ENCODE assay signal across 19 cellular contexts in the genomic region with DNA sequence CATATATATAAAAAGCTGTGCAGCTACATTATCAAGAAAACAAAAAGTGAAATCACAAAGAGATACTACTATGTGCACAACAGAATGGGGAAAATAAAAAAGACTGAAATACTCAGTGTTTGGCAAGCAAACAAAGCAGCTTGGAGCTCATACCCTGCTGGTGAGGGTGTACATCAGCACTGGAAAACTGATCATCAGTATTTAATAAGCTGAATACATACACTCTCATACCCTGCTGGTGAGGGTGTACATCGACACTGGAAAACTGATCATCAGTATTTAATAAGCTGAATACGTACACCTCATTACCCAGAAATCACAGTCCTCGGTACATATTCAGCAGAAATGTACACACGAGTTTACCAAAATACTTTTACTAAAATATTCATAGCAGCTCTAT.
DNase-seq lines count a peak whose midpoint lies in the region; ATAC-seq, FAIRE-seq and TF ChIP-seq lines count a peak whose summit lies in the region.
"Had no signal": no experiment of that assay in that cellular context is flagged by ENCODE, and none has a peak within 500 bp of the region (broad histone marks: within the 10 kb centered on the region; RNA-seq: fewer than 3 reads in every experiment).

No MANE protein-coding gene starts in this region.

- no peak overlapping the region for H2BK15ac ChIP-seq in mesendoderm (replicated peaks; ENCODE audit: low read depth)

- no TSS peak for BruUV-seq in HCT116 (replicated peaks; lab: Mats Ljungman, UMichigan)

- H4K8ac ChIP-seq in mesendoderm (ENCODE audit: low read depth, low read length), result no peak overlapping the region

- H2BK5ac ChIP-seq in mesendoderm (ENCODE audit: low read length), result no peak overlapping the region

- peaks cover 0 to 6% of the 10 kb centered on the region in 2 experiments; a peak in 2 of 4 replicates for H3K4me1 ChIP-seq in HCT116 (ENCODE audit: control insufficient read depth in 1 of 2, insufficient read depth in 2 of 2, low read length in 2 of 2)
- H3K4me1 ChIP-seq in keratinocyte (ENCODE audit: control insufficient read depth, extremely low read depth, insufficient read depth, low read length), result peaks cover 7% of the 10 kb centered on the region
- no peaks in the 10 kb centered on the region for H3K4me1 ChIP-seq in mesendoderm (ENCODE audit: control insufficient read depth, low read depth, low read length)
- H3K4me1 ChIP-seq: SJCRH30 had no signal

- dilution Hi-C loops in keratinocyte (cut with MboI; ENCODE audit: extremely low pct_ligation_motif_present, low sequenced_read_pairs), result no loop called here

- H3K27ac Mint-ChIP-seq in activated T-cell treated with anti-CD3 and anti-CD28 coated beads, Interleukin-2, amount 50 U/mL, for 24 hours, result no peak overlapping the region

- H3K79me2 ChIP-seq in HCT116 (ENCODE audit: insufficient read depth, low read length) (no peaks in the 10 kb centered on the region), keratinocyte (ENCODE audit: control insufficient read depth, insufficient read depth, low read length) (no peaks in the 10 kb centered on the region), mesendoderm (ENCODE audit: control insufficient read depth, insufficient read depth, low read length) (no peaks in the 10 kb centered on the region)

- no peak overlapping the region for H3K18ac ChIP-seq in mesendoderm (ENCODE audit: low read length)

- no peak overlapping the region for H3K23ac ChIP-seq in mesendoderm (ENCODE audit: low read length)

- H3K9me3 Mint-ChIP-seq in activated T-cell treated with anti-CD3 and anti-CD28 coated beads, Interleukin-2, amount 50 U/mL, for 24 hours, result no peaks in the 10 kb centered on the region

- H3K36me3 Mint-ChIP-seq in activated T-cell treated with anti-CD3 and anti-CD28 coated beads, Interleukin-2, amount 50 U/mL, for 24 hours (ENCODE audit: low read depth), result no peaks in the 10 kb centered on the region
- H3K36me3 Mint-ChIP-seq: CD8-positive, alpha-beta memory T cell had no signal

- peak; percentile 55; the same call in 1 of the 2 replicates for ATAC-seq in HCT116

- FAIRE-seq in keratinocyte (lab: Jason Lieb, UNC), result peak; percentile 20
- FAIRE-seq: D721Med, GM12891, GM18507 had no signal

- no peaks in the 10 kb centered on the region for H3K27me3 Mint-ChIP-seq in activated T-cell treated with anti-CD3 and anti-CD28 coated beads, Interleukin-2, amount 50 U/mL, for 24 hours
- H3K27me3 Mint-ChIP-seq: CD8-positive, alpha-beta memory T cell had no signal

- CTCF ChIA-PET in HCT116 (lab: Charles Lee), result interaction anchor here (0.6 to 1.6 kb wide), 8 partner anchors 10 to 136 kb away, joined by 3 to 7 read pairs (median 4); no protein-coding TSS in a partner anchor

- no peak overlapping the region for H3K4me2 ChIP-seq in HCT116 (ENCODE audit: low read length)
- H3K4me2 ChIP-seq in keratinocyte (ENCODE audit: control insufficient read depth, extremely low read depth, insufficient read depth, low read depth, low read length), result no peak overlapping the region
- no peak overlapping the region for H3K4me2 ChIP-seq in mesendoderm (ENCODE audit: low read length)

- TF ChIP-seq RAD21 in HCT116 (IDR thresholded peaks at IDR 0.05; ENCODE audit: low read depth), result no peak

- no peak overlapping the region for H2AFZ ChIP-seq in HCT116 (ENCODE audit: low read depth, low read length, poor library complexity, severe bottlenecking)
- H2AFZ ChIP-seq in keratinocyte (ENCODE audit: control insufficient read depth, low read length), result no peak overlapping the region
- H2AFZ ChIP-seq: GM23248 had no signal

- H3K9ac ChIP-seq in HCT116 (ENCODE audit: low read length) (no peak overlapping the region), keratinocyte (ENCODE audit: control insufficient read depth, extremely low read depth, insufficient read depth, low read length) (no peak overlapping the region), mesendoderm (ENCODE audit: low read length) (no peak overlapping the region)
- H3K9ac ChIP-seq: BLaER1 treated with 17β-estradiol and CSF1 and Interleukin-3, amounts not matched to agents 10 nM and 100 nM; GM23248 had no signal

- H3K36me3 ChIP-seq in HCT116 (ENCODE audit: control insufficient read depth in 1 of 2, insufficient read depth in 2 of 2, low read length in 2 of 2) (no peaks in the 10 kb centered on the region), keratinocyte (ENCODE audit: control insufficient read depth in 2 of 2, extremely low read depth in 1 of 2, insufficient read depth in 2 of 2, low read length in 2 of 2) (no peaks in the 10 kb centered on the region), mesendoderm (ENCODE audit: control insufficient read depth, insufficient read depth, low read length) (no peaks in the 10 kb centered on the region)
- H3K36me3 ChIP-seq: BLaER1 treated with 17β-estradiol and CSF1 and Interleukin-3, amounts not matched to agents 10 nM and 100 nM; SJCRH30 had no signal

- peaks cover 64% of the 10 kb centered on the region for H3K4me1 Mint-ChIP-seq in activated T-cell treated with anti-CD3 and anti-CD28 coated beads, Interleukin-2, amount 50 U/mL, for 24 hours (ENCODE audit: low read depth)

- TF ChIP-seq POLR2A in HCT116 (IDR thresholded peaks at IDR 0.05; ENCODE audit: borderline replicate concordance, extremely low read depth, insufficient read depth, insufficient read length), result no peak

- H3K27me3 ChIP-seq in HCT116 (ENCODE audit: insufficient read depth, low read length) (no peaks in the 10 kb centered on the region), keratinocyte (ENCODE audit: control insufficient read depth, extremely low read depth, insufficient read depth, low read length) (no peaks in the 10 kb centered on the region), mesendoderm (ENCODE audit: insufficient read depth, low read length, poor library complexity) (no peaks in the 10 kb centered on the region)
- H3K27me3 ChIP-seq: BLaER1 treated with 17β-estradiol and CSF1 and Interleukin-3, amounts not matched to agents 10 nM and 100 nM; SJCRH30 had no signal

- RAD21 ChIA-PET in HCT116 (lab: Charles Lee; ENCODE audit: low non-redundant PET in 1 of 2, low total read pairs in 2 of 2, uncharacterized antibody in 2 of 2, unreplicated experiment in 2 of 2), result no interaction called here

- H4K20me1 ChIP-seq in HCT116 (ENCODE audit: insufficient read depth) (no peaks in the 10 kb centered on the region), keratinocyte (ENCODE audit: control insufficient read depth, extremely low read depth, insufficient read depth, low read length) (no peaks in the 10 kb centered on the region)
- H4K20me1 ChIP-seq: BLaER1 treated with 17β-estradiol and CSF1 and Interleukin-3, amounts not matched to agents 10 nM and 100 nM had no signal

- H3K4me3 ChIP-seq in HCT116 (replicated peaks in 1 of 2; ENCODE audit: low read depth in 1 of 2, low read length in 2 of 2) (no peak overlapping the region), keratinocyte (ENCODE audit: control insufficient read depth in 2 of 3, extremely low read depth in 1 of 3, insufficient read depth in 2 of 3, low read depth in 1 of 3, low read length in 3 of 3) (no peak overlapping the region), mesendoderm (ENCODE audit: low read length) (no peak overlapping the region)
- H3K4me3 ChIP-seq: BLaER1 treated with 17β-estradiol and CSF1 and Interleukin-3, amounts not matched to agents 10 nM and 100 nM; GM23248; SJCRH30 had no signal

- no peak overlapping the region for H2BK120ac ChIP-seq in mesendoderm (ENCODE audit: low read depth, low read length)

- no peaks in the 10 kb centered on the region for H3K9me1 ChIP-seq in keratinocyte (ENCODE audit: control insufficient read depth, extremely low read depth, insufficient read depth, low read length)

- no peaks in the 10 kb centered on the region; the same call in 1 of the 2 replicates for H3K9me2 ChIP-seq in HCT116 (ENCODE audit: insufficient read depth)

- DNase-seq in NCI-H146 (lab: John Stamatoyannopoulos, UW) (peak; percentile 7), NCI-H146 treated with DMSO at 0.1 percent for 48 hours (lab: John Stamatoyannopoulos, UW; ENCODE audit: unreplicated experiment) (no peak), HCT116 (ENCODE audit: low read depth, low spot score) (no peak), keratinocyte (ENCODE audit: low read depth, low spot score) (no peak), mesendoderm (no peak), DMS79 (lab: John Stamatoyannopoulos, UW) (no peak)
- no peak for DNase-seq in activated T-cell treated with anti-CD3 and anti-CD28 coated beads, Interleukin-2, amount 50 U/mL, for 24 hours
- DNase-seq: CD8-positive, alpha-beta memory T cell; GF-D8; GM23248; KBM-7; NCI-H187; NCI-H526 treated with DMSO at 0.1 percent for 48 hours; SJCRH30 had no signal

- TF ChIP-seq CTCF in HCT116 (IDR thresholded peaks at IDR 0.05 in 2 of 3, conservative IDR thresholded peaks at IDR 0.05 in 1 of 3; ENCODE audit: borderline replicate concordance in 1 of 3, insufficient read depth in 1 of 3, low read depth in 2 of 3, low read length in 2 of 3) (no peak), VCaP (conservative IDR thresholded peaks at IDR 0.05) (peak; percentile 19; the same call in 1 of the 2 replicates), keratinocyte (optimal IDR thresholded peaks at IDR 0.05 in 1 of 3, IDR thresholded peaks at IDR 0.05 in 1 of 3, conservative IDR thresholded peaks at IDR 0.05 in 1 of 3; ENCODE audit: extremely low read depth in 1 of 3, insufficient read depth in 2 of 3, low read length in 3 of 3) (no peak)

- intact Hi-C loops in HCT116 (cut with micrococcal nuclease), result no loop called here

- whole genome bisulfite sequencing in mesendoderm (ENCODE audit: extremely low coverage, insufficient coverage, low lambda C conversion rate), result no CpG with 5 or more reads among the region's 4 CpGs

- H3K27ac ChIP-seq in HCT116 (ENCODE audit: low read depth, low read length), result no peak overlapping the region
- H3K27ac ChIP-seq in VCaP, result no peak overlapping the region
- no peak overlapping the region for H3K27ac ChIP-seq in keratinocyte (ENCODE audit: control insufficient read depth, insufficient read depth, low read length)
- no peak overlapping the region for H3K27ac ChIP-seq in mesendoderm (ENCODE audit: low read depth, low read length)
- H3K27ac ChIP-seq: BLaER1 treated with 17β-estradiol and CSF1 and Interleukin-3, amounts not matched to agents 10 nM and 100 nM; GM23248; SJCRH30 had no signal

- no peak overlapping the region for H2AK5ac ChIP-seq in mesendoderm (ENCODE audit: low read length)

- POLR2A ChIA-PET in HCT116 (lab: Charles Lee), result no interaction called here

- no peak overlapping the region for H3K4ac ChIP-seq in mesendoderm (ENCODE audit: low read depth, low read length)

- H3K9me3 ChIP-seq in HCT116 (ENCODE audit: control insufficient read depth in 1 of 2, insufficient read depth in 1 of 2, low read depth in 1 of 2, low read length in 2 of 2) (no peaks in the 10 kb centered on the region), keratinocyte (ENCODE audit: control insufficient read depth, low read depth, low read length) (no peaks in the 10 kb centered on the region)

- no peaks in the 10 kb centered on the region for H3K79me1 ChIP-seq in mesendoderm (ENCODE audit: low read length)

- no peak overlapping the region for H3K56ac ChIP-seq in mesendoderm (ENCODE audit: low read length)

- H3K4me3 Mint-ChIP-seq in activated T-cell treated with anti-CD3 and anti-CD28 coated beads, Interleukin-2, amount 50 U/mL, for 24 hours, result no peak overlapping the region

- H4K5ac ChIP-seq in mesendoderm (ENCODE audit: low read length), result no peak overlapping the region

TF ChIP-seq in HCT116, 20 proteins besides CTCF, POLR2A, EP300 and RAD21 (continues in another document):
- TF ChIP-seq SRF (IDR thresholded peaks at IDR 0.05; ENCODE audit: low read depth) (no peak), EZH2phosphoT487 (IDR thresholded peaks at IDR 0.05; ENCODE audit: borderline replicate concordance) (no peak)
